13 cellular contexts compared by ENCODE assay signal in genomic region chr18:9146224-9146623, GRCh38. TPM values are rescaled to one million over a fixed set of nuclear protein-coding genes. Genes with fewer than 3 reads are reported as not detected.
DNase-seq lines count a peak whose midpoint lies in the region; ATAC-seq and TF ChIP-seq lines count a peak whose summit lies in the region.
"Had no signal": no experiment of that assay in that cellular context is flagged by ENCODE, and none has a peak within 500 bp of the region (broad histone marks: within the 10 kb centered on the region; RNA-seq: fewer than 3 reads in every experiment).

No MANE protein-coding gene starts in this region.

- H3K4me3 ChIP-seq in CD4-positive, CD25-positive, alpha-beta regulatory T cell (ENCODE audit: low read depth, low read length) = peak overlapping the region; percentile 34
- H3K4me3 ChIP-seq in GM23248 = no peak overlapping the region
- no peak overlapping the region for H3K4me3 ChIP-seq in osteoblast (ENCODE audit: insufficient read depth, low read length)
- H3K4me3 ChIP-seq: mucosa of descending colon had no signal

- H3K27ac ChIP-seq in CD4-positive, CD25-positive, alpha-beta regulatory T cell (ENCODE audit: insufficient read depth, low read length, poor library complexity, severe bottlenecking) = no peak overlapping the region
- H3K27ac ChIP-seq in GM23248 (no peak overlapping the region), osteoblast (ENCODE audit: low read depth, low read length) (peak overlapping the region; percentile 47)

- no peaks in the 10 kb centered on the region for H3K27me3 Mint-ChIP-seq in CD4-positive, CD25-positive, alpha-beta regulatory T cell
- no peaks in the 10 kb centered on the region for H3K27me3 Mint-ChIP-seq in activated T-helper 17 cell treated with anti-CD3 and anti-CD28 coated beads, Interleukin-2, amount 50 U/mL, for 72 hours
- H3K27me3 Mint-ChIP-seq: activated naive CD8-positive, alpha-beta T cell treated with anti-CD3 and anti-CD28 coated beads, Interleukin-2, amount 10 ng/mL, durations not matched to agents 7 days and 5 days; central memory CD8-positive, alpha-beta T cell had no signal

- peak overlapping the region; percentile 2 to 64 (median 23) for H3K4me3 Mint-ChIP-seq in CD4-positive, CD25-positive, alpha-beta regulatory T cell
- H3K4me3 Mint-ChIP-seq in activated T-helper 17 cell treated with anti-CD3 and anti-CD28 coated beads, Interleukin-2, amount 50 U/mL, for 72 hours = peak overlapping the region; percentile 67
- H3K4me3 Mint-ChIP-seq: activated naive CD8-positive, alpha-beta T cell treated with anti-CD3 and anti-CD28 coated beads, Interleukin-2, amount 10 ng/mL, durations not matched to agents 7 days and 5 days; central memory CD8-positive, alpha-beta T cell had no signal

- H3K9me3 ChIP-seq in CD4-positive, CD25-positive, alpha-beta regulatory T cell (ENCODE audit: control insufficient read depth in 2 of 2, low read length in 2 of 2) = no peaks in the 10 kb centered on the region
- H3K9me3 ChIP-seq in GM23248 (ENCODE audit: low read depth) = no peaks in the 10 kb centered on the region
- H3K9me3 ChIP-seq in osteoblast (ENCODE audit: low read depth, low read length) = no peaks in the 10 kb centered on the region
- H3K9me3 ChIP-seq: mucosa of descending colon had no signal

- in situ Hi-C loops in GM23248 (cut with MboI) = no loop called here

- H3K4me1 ChIP-seq in CD4-positive, CD25-positive, alpha-beta regulatory T cell (ENCODE audit: control insufficient read depth, insufficient read depth, low read length, poor library complexity, severe bottlenecking) = peaks cover 87% of the 10 kb centered on the region
- H3K4me1 ChIP-seq in GM23248 (ENCODE audit: insufficient read depth) (peaks cover 39% of the 10 kb centered on the region), osteoblast (ENCODE audit: insufficient read depth, low read length) (peaks cover 27% of the 10 kb centered on the region)

- no peaks in the 10 kb centered on the region for H3K36me3 ChIP-seq in CD4-positive, CD25-positive, alpha-beta regulatory T cell (ENCODE audit: control insufficient read depth, insufficient read depth, low read length)
- H3K36me3 ChIP-seq in GM23248 (ENCODE audit: low read depth) (no peaks in the 10 kb centered on the region), osteoblast (ENCODE audit: insufficient read depth, low read length) (no peaks in the 10 kb centered on the region)

- H3K4me2 ChIP-seq in GM23248 (ENCODE audit: unreplicated experiment) (no peak overlapping the region), osteoblast (ENCODE audit: insufficient read depth, low read length) (no peak overlapping the region)

- H3K36me3 Mint-ChIP-seq in CD4-positive, CD25-positive, alpha-beta regulatory T cell = no peaks in the 10 kb centered on the region
- H3K36me3 Mint-ChIP-seq in activated T-helper 17 cell treated with anti-CD3 and anti-CD28 coated beads, Interleukin-2, amount 50 U/mL, for 72 hours (ENCODE audit: low read depth) = peaks cover 81% of the 10 kb centered on the region

- H3K9ac ChIP-seq in GM23248 = 0 out of 2 replicates have a peak overlapping the region, but pooled peaks have one; percentile 7

- 67 to 77% methylated on average over 1 of the region's 1 CpG for WGBS in GM23248 (ENCODE audit: low coverage in 1 of 2, low lambda C conversion rate in 2 of 2, missing lambda C conversion rate in 2 of 2), 2 experiments

- no peaks in the 10 kb centered on the region for H3K9me2 ChIP-seq in GM23248 (ENCODE audit: insufficient read depth)

- H3F3A ChIP-seq in GM23248 (ENCODE audit: insufficient read depth) = peaks cover 8% of the 10 kb centered on the region; the same call in 1 of the 2 replicates

- H3K9me3 Mint-ChIP-seq in CD4-positive, CD25-positive, alpha-beta regulatory T cell = no peaks in the 10 kb centered on the region
- no peaks in the 10 kb centered on the region for H3K9me3 Mint-ChIP-seq in activated T-helper 17 cell treated with anti-CD3 and anti-CD28 coated beads, Interleukin-2, amount 50 U/mL, for 72 hours
- H3K9me3 Mint-ChIP-seq: activated naive CD8-positive, alpha-beta T cell treated with anti-CD3 and anti-CD28 coated beads, Interleukin-2, amount 10 ng/mL, durations not matched to agents 7 days and 5 days; central memory CD8-positive, alpha-beta T cell had no signal

- H3K27ac Mint-ChIP-seq in CD4-positive, CD25-positive, alpha-beta regulatory T cell = peak overlapping the region in 2 of 3 donors; percentile 22 to 80
- peak overlapping the region; percentile 85 for H3K27ac Mint-ChIP-seq in activated T-helper 17 cell treated with anti-CD3 and anti-CD28 coated beads, Interleukin-2, amount 50 U/mL, for 72 hours

- H3K27me3 ChIP-seq in CD4-positive, CD25-positive, alpha-beta regulatory T cell (ENCODE audit: control insufficient read depth, insufficient read depth, low read length) = no peaks in the 10 kb centered on the region
- H3K27me3 ChIP-seq in GM23248 (replicated peaks; ENCODE audit: insufficient read depth) (no peaks in the 10 kb centered on the region), osteoblast (ENCODE audit: insufficient read depth, low read length) (no peaks in the 10 kb centered on the region)

- no peak for TF ChIP-seq CTCF in osteoblast (IDR thresholded peaks at IDR 0.05; ENCODE audit: extremely low read depth, low read depth, low read length)

- H2AFZ ChIP-seq in GM23248 (no peak overlapping the region), osteoblast (ENCODE audit: low read length) (no peak overlapping the region)

- ATAC-seq in CD4-positive, CD25-positive, alpha-beta regulatory T cell (ENCODE audit: low read depth in 2 of 2) = no peak
- no peak for ATAC-seq in activated T-helper 17 cell treated with anti-CD3 and anti-CD28 coated beads, Interleukin-2, amount 50 U/mL, for 72 hours (replicated peaks)
- ATAC-seq in GM19452 (IDR thresholded peaks at IDR 0.05; ENCODE audit: unreplicated experiment) (no peak), GM18870 (IDR thresholded peaks at IDR 0.05; ENCODE audit: unreplicated experiment) (no peak)
- ATAC-seq: mucosa of descending colon had no signal

- H4K20me1 ChIP-seq in GM23248 (ENCODE audit: insufficient read depth) = peaks cover 10% of the 10 kb centered on the region; the same call in 1 of the 2 replicates
- peaks cover 19% of the 10 kb centered on the region for H4K20me1 ChIP-seq in osteoblast (ENCODE audit: insufficient read depth, low read length)

- H3K79me2 ChIP-seq in GM23248 (ENCODE audit: insufficient read depth) = peaks cover 100% of the 10 kb centered on the region
- peaks cover 92% of the 10 kb centered on the region for H3K79me2 ChIP-seq in osteoblast (ENCODE audit: insufficient read depth, low read length)

- no peak for DNase-seq in CD4-positive, CD25-positive, alpha-beta regulatory T cell
- no peak for DNase-seq in GM23248
- DNase-seq in osteoblast (ENCODE audit: insufficient read length, low spot score, missing footprints) = no peak
- no peak for DNase-seq in NCI-H2196 (lab: John Stamatoyannopoulos, UW; ENCODE audit: unreplicated experiment)
- DNase-seq: activated CD4-positive, alpha-beta T cell treated with anti-CD3 and anti-CD28 coated beads, Interleukin-2, amount 50 U/mL, for 48 hours; activated naive CD8-positive, alpha-beta T cell treated with anti-CD3 and anti-CD28 coated beads, Interleukin-2, amount 10 ng/mL, durations not matched to agents 7 days and 5 days; GDM1; mucosa of descending colon; NCI-H748 treated with DMSO at 0.1 percent for 48 hours had no signal

- H3K4me1 Mint-ChIP-seq in CD4-positive, CD25-positive, alpha-beta regulatory T cell = peaks cover 56 to 88% (median 76%) of the 10 kb centered on the region in 4 donors
- H3K4me1 Mint-ChIP-seq in activated T-helper 17 cell treated with anti-CD3 and anti-CD28 coated beads, Interleukin-2, amount 50 U/mL, for 72 hours = peaks cover 68% of the 10 kb centered on the region

RNA-seq across cellular contexts. Expression of gene ANKRD12, which starts 9.6 kb away (rescaled TPM):
- 200 TPM for total RNA-seq in CD4-positive, CD25-positive, alpha-beta regulatory T cell
- polyA plus RNA-seq in CD4-positive, CD25-positive, alpha-beta regulatory T cell = 10 to 100 TPM; 28.2 to 41.9 (median 37.0) TPM
- total RNA-seq in GM23248 (2014; rRNA removed; shearing (Covaris generic)) = 16.5 and 29.6 TPM in 2 replicates
- 30.4 and 34.8 TPM in 2 replicates for polyA plus RNA-seq in GM23248 (2016; fragmentation: Nextera tagmentation; extraction: Ambion mirVana)
- total RNA-seq in activated T-helper 17 cell treated with anti-CD3 and anti-CD28 coated beads, Interleukin-2, amount 50 U/mL, for 72 hours = 100 to 1,000 TPM; 104 to 170 TPM
- total RNA-seq in osteoblast = 47.8 and 53.9 TPM in 2 replicates

RNA-seq across cellular contexts. Expression of gene NDUFV2, which starts 43.7 kb away (rescaled TPM):
- 207 TPM for total RNA-seq in CD4-positive, CD25-positive, alpha-beta regulatory T cell
- 100 to 1,000 TPM; 221 to 282 (median 255) TPM for polyA plus RNA-seq in CD4-positive, CD25-positive, alpha-beta regulatory T cell
- total RNA-seq in GM23248 (2014; rRNA removed; shearing (Covaris generic)) = 80.7 and 99.5 TPM in 2 replicates
- 205 and 208 TPM in 2 replicates for polyA plus RNA-seq in GM23248 (2016; fragmentation: Nextera tagmentation; extraction: Ambion mirVana)
- total RNA-seq in activated T-helper 17 cell treated with anti-CD3 and anti-CD28 coated beads, Interleukin-2, amount 50 U/mL, for 72 hours = 100 to 1,000 TPM; 406 to 520 TPM
- total RNA-seq in osteoblast = 95.9 and 102 TPM in 2 replicates
